8 cellular contexts compared by ENCODE assay signal in genomic region chr6:33622456-33623431, GRCh38. TPM values are rescaled to one million over a fixed set of nuclear protein-coding genes. Genes with fewer than 3 reads are reported as not detected.
DNase-seq lines count a peak whose midpoint lies in the region; ATAC-seq and TF ChIP-seq lines count a peak whose summit lies in the region.

No MANE protein-coding gene starts in this region.

- H3K36me3 ChIP-seq in OCI-LY1 (ENCODE audit: insufficient read depth, low read length) = peaks cover 24% of the 10 kb centered on the region; the same call in 1 of the 2 replicates
- H3K36me3 ChIP-seq in ovary = no peaks in the 10 kb centered on the region

- H3K4me2 ChIP-seq in OCI-LY1 (ENCODE audit: low read length) = peak overlapping the region; percentile 93

- H3K9me3 ChIP-seq in OCI-LY1 (ENCODE audit: low read length) (no peaks in the 10 kb centered on the region), ovary (no peaks in the 10 kb centered on the region)

- TF ChIP-seq CTCF in OCI-LY1 (IDR thresholded peaks at IDR 0.05; ENCODE audit: low read length) (no peak), ovary (IDR thresholded peaks at IDR 0.05) (no peak)

- DNase-seq in ELF-1 (ENCODE audit: low read depth, low spot score) (peak; percentile 71), epithelial cell of prostate (ENCODE audit: low read depth, low spot score) (no peak), ovary (peak in 2 of 5 donors; percentile 38 to 48), midbrain (lab: John Stamatoyannopoulos, UW) (no peak), OCI-M1 (lab: John Stamatoyannopoulos, UW) (no peak), retina (no peak)

- H2AFZ ChIP-seq in OCI-LY1 (ENCODE audit: low read length) = no peak overlapping the region

- peak overlapping the region; percentile 78 for H3K27ac ChIP-seq in OCI-LY1 (ENCODE audit: low read depth, low read length, poor library complexity, severe bottlenecking)
- peak overlapping the region; percentile 97 for H3K27ac ChIP-seq in epithelial cell of prostate
- peak overlapping the region; percentile 45 to 52 for H3K27ac ChIP-seq in ovary

- H3K4me1 ChIP-seq in OCI-LY1 (ENCODE audit: insufficient read depth, low read length, severe bottlenecking) = peaks cover 71% of the 10 kb centered on the region
- H3K4me1 ChIP-seq in ovary (ENCODE audit: insufficient read depth) = no peaks in the 10 kb centered on the region

- peak overlapping the region; percentile 100 for H3K9ac ChIP-seq in OCI-LY1 (ENCODE audit: low read length)

- no peaks in the 10 kb centered on the region for H3F3A ChIP-seq in OCI-LY1 (ENCODE audit: insufficient read depth, low read length)

- no peaks in the 10 kb centered on the region for H3K9me2 ChIP-seq in OCI-LY1 (ENCODE audit: low read depth, low read length)

- 0 out of 2 replicates have a peak, but pooled peaks cover 10% of the 10 kb centered on the region for H3K79me2 ChIP-seq in OCI-LY1 (ENCODE audit: insufficient read depth, low read length)

- 62 to 63% (median 62%) methylated on average over 12 of the region's 12 CpGs for WGBS in ovary, 3 donors

- H3K4me3 ChIP-seq in OCI-LY1 (ENCODE audit: low read depth, low read length, poor library complexity, severe bottlenecking) (peak overlapping the region; percentile 100), ovary (peak overlapping the region; percentile 51)

- no peak for TF ChIP-seq POLR2A in ovary (IDR thresholded peaks at IDR 0.05)

- H3K27me3 ChIP-seq in OCI-LY1 (ENCODE audit: insufficient read depth, low read length) (no peaks in the 10 kb centered on the region), ovary (no peaks in the 10 kb centered on the region)

- no peak for TF ChIP-seq EP300 in ovary (IDR thresholded peaks at IDR 0.05)

- H4K20me1 ChIP-seq in OCI-LY1 (ENCODE audit: insufficient read depth, low read length) = no peaks in the 10 kb centered on the region

- intact Hi-C loops in ovary (cut with DNase I) = loop anchor here in 1 of 4 donors (5.0 kb wide), 1 partner anchor 35 kb away; no protein-coding TSS in a partner anchor

- ATAC-seq in GM18873 (IDR thresholded peaks at IDR 0.05; ENCODE audit: low FRiP score, unreplicated experiment) = no peak

RNA-seq across cellular contexts. Expression of gene ITPR3, which starts 1.6 kb away (rescaled TPM):
- total RNA-seq in ovary = 10 to 100 TPM in 6 of 7 donors, 1 to 10 TPM in 1; 3.7 to 31.1 (median 20.1) TPM
- 1 to 10 TPM; 3.6 to 6.9 TPM for polyA plus RNA-seq in ovary

RNA-seq across cellular contexts. Expression of gene BAK1, which starts 42.7 kb away (rescaled TPM):
- 10 to 100 TPM in 4 of 7 donors, 1 to 10 TPM in 3; 3.9 to 16.9 (median 10.4) TPM for total RNA-seq in ovary
- 10 to 100 TPM in 1 of 2 donors, 1 to 10 TPM in 1; 9.8 to 12.2 TPM for polyA plus RNA-seq in ovary
